Comparison of ENCODE assay signal across 13 cellular contexts in genomic region chr7:6398943-6399342, GRCh38. TPM values are rescaled to one million over a fixed set of nuclear protein-coding genes. Genes with fewer than 3 reads are reported as not detected.
A peak's percentile ranks its signal among the peaks of the same experiment; 100 is the strongest.
DNase-seq lines count a peak whose midpoint lies in the region; ATAC-seq, FAIRE-seq and TF ChIP-seq lines count a peak whose summit lies in the region.
"Had no signal": no experiment of that assay in that cellular context is flagged by ENCODE, and none has a peak within 500 bp of the region (broad histone marks: within the 10 kb centered on the region; RNA-seq: fewer than 3 reads in every experiment).

No MANE protein-coding gene starts in this region.

- no peak for FAIRE-seq in bronchial epithelial cell (lab: Jason Lieb, UNC)

- no peak overlapping the region for H3K23ac ChIP-seq in H9 (ENCODE audit: insufficient read length, low read depth, low read length)

- H3K9ac ChIP-seq in H9 (ENCODE audit: extremely low read depth, insufficient read length, low read length) = no peak overlapping the region

- H3K27me3 ChIP-seq in H9 (ENCODE audit: insufficient read depth, low read length) = no peaks in the 10 kb centered on the region
- no peaks in the 10 kb centered on the region for H3K27me3 ChIP-seq in bronchial epithelial cell (ENCODE audit: control insufficient read depth, insufficient read depth, low read length)
- no peaks in the 10 kb centered on the region for H3K27me3 ChIP-seq in gastrocnemius medialis

- no peak overlapping the region for H2BK120ac ChIP-seq in H9 (ENCODE audit: low read depth, low read length, poor library complexity, severe bottlenecking)

- peaks cover 52 to 62% (median 57%) of the 10 kb centered on the region in 3 experiments for H3K36me3 Mint-ChIP-seq in H9 (ENCODE audit: insufficient read depth in 1 of 3, low read depth in 3 of 3)
- H3K36me3 Mint-ChIP-seq in activated CD4-positive, alpha-beta T cell treated with anti-CD3 and anti-CD28 coated beads, Interleukin-2, amount 10 ng/mL, durations not matched to agents 7 days and 5 days (ENCODE audit: low read depth) = peaks cover 36% of the 10 kb centered on the region

- no peak overlapping the region for H2BK12ac ChIP-seq in H9 (ENCODE audit: insufficient read length, low read depth, low read length)

- H3K4me2 ChIP-seq in H9 (ENCODE audit: insufficient read depth, insufficient read length, low read length) = no peak overlapping the region

- peak overlapping the region in 2 of 3 experiments; percentile 59 to 86; a peak in 3 of 7 replicates for H3K27ac Mint-ChIP-seq in H9
- no peak overlapping the region for H3K27ac Mint-ChIP-seq in activated CD4-positive, alpha-beta T cell treated with anti-CD3 and anti-CD28 coated beads, Interleukin-2, amount 10 ng/mL, durations not matched to agents 7 days and 5 days
- H3K27ac Mint-ChIP-seq: activated naive CD4-positive, alpha-beta T cell treated with anti-CD3 and anti-CD28 coated beads, Interleukin-2, amount 50 U/mL, for 24 hours had no signal

- no peak overlapping the region for H2BK5ac ChIP-seq in H9 (ENCODE audit: insufficient read length, low read length)

- H3K36me3 ChIP-seq in bronchial epithelial cell (ENCODE audit: control insufficient read depth, insufficient read depth, low read length) (peaks cover 15% of the 10 kb centered on the region), gastrocnemius medialis (peaks cover 0 to 22% of the 10 kb centered on the region in 2 donors)

- H3K27ac ChIP-seq in H9 (ENCODE audit: insufficient read length, low read depth, low read length) (no peak overlapping the region), gastrocnemius medialis (peak overlapping the region; percentile 8 to 53 (median 40))

- no peaks in the 10 kb centered on the region for H3K23me2 ChIP-seq in H9 (ENCODE audit: insufficient read length, low read depth, low read length, poor library complexity, severe bottlenecking)

- WGBS in H9 (ENCODE audit: extremely low coverage, insufficient read length, low lambda C conversion rate) = no CpG with 5 or more reads among the region's 12 CpGs

- ATAC-seq in gastrocnemius medialis = peak in 1 of 2 donors; percentile 15

- no peak overlapping the region for H3K4me3 Mint-ChIP-seq in H9
- H3K4me3 Mint-ChIP-seq in activated CD4-positive, alpha-beta T cell treated with anti-CD3 and anti-CD28 coated beads, Interleukin-2, amount 10 ng/mL, durations not matched to agents 7 days and 5 days = no peak overlapping the region
- H3K4me3 Mint-ChIP-seq: activated naive CD4-positive, alpha-beta T cell treated with anti-CD3 and anti-CD28 coated beads, Interleukin-2, amount 50 U/mL, for 24 hours; CD4-positive, CD25-positive, alpha-beta regulatory T cell had no signal

- H3K27me3 Mint-ChIP-seq in H9 (ENCODE audit: low read depth) = no peaks in the 10 kb centered on the region
- no peaks in the 10 kb centered on the region for H3K27me3 Mint-ChIP-seq in activated CD4-positive, alpha-beta T cell treated with anti-CD3 and anti-CD28 coated beads, Interleukin-2, amount 10 ng/mL, durations not matched to agents 7 days and 5 days
- H3K27me3 Mint-ChIP-seq: activated naive CD4-positive, alpha-beta T cell treated with anti-CD3 and anti-CD28 coated beads, Interleukin-2, amount 50 U/mL, for 24 hours; CD4-positive, CD25-positive, alpha-beta regulatory T cell had no signal

- no peak overlapping the region for H3K18ac ChIP-seq in H9 (ENCODE audit: insufficient read length, low read depth, low read length)

- no peaks in the 10 kb centered on the region for H3K9me3 Mint-ChIP-seq in H9
- H3K9me3 Mint-ChIP-seq in activated CD4-positive, alpha-beta T cell treated with anti-CD3 and anti-CD28 coated beads, Interleukin-2, amount 10 ng/mL, durations not matched to agents 7 days and 5 days = no peaks in the 10 kb centered on the region
- H3K9me3 Mint-ChIP-seq: activated naive CD4-positive, alpha-beta T cell treated with anti-CD3 and anti-CD28 coated beads, Interleukin-2, amount 50 U/mL, for 24 hours; CD4-positive, CD25-positive, alpha-beta regulatory T cell had no signal

- no peak overlapping the region for H4K91ac ChIP-seq in H9 (ENCODE audit: insufficient read length, low read depth, low read length)

- no peak overlapping the region for H3K14ac ChIP-seq in H9 (ENCODE audit: insufficient read depth, low read length)

- H3K9me3 ChIP-seq in H9 (ENCODE audit: control insufficient read depth, low read depth, low read length) (no peaks in the 10 kb centered on the region), gastrocnemius medialis (no peaks in the 10 kb centered on the region)

- H3K79me1 ChIP-seq in H9 (ENCODE audit: insufficient read depth, low read depth, low read length, poor library complexity, severe bottlenecking) = peaks cover 6% of the 10 kb centered on the region

- H4K20me1 ChIP-seq in H9 (ENCODE audit: control insufficient read depth, insufficient read depth, insufficient read length) = no peaks in the 10 kb centered on the region

- H3K56ac ChIP-seq in H9 (ENCODE audit: insufficient read length, low read depth, low read length) = no peak overlapping the region

- H3K79me2 ChIP-seq in H9 (ENCODE audit: insufficient read depth, low read length) = peaks cover 28% of the 10 kb centered on the region; the same call in 1 of the 2 replicates

- H3K4me1 ChIP-seq in H9 (ENCODE audit: insufficient read depth, low read length) (no peaks in the 10 kb centered on the region), gastrocnemius medialis (peaks cover 45 to 63% of the 10 kb centered on the region in 2 donors)

- no peak for TF ChIP-seq POLR2A in gastrocnemius medialis (IDR thresholded peaks at IDR 0.05)

- no peak overlapping the region for H2AFZ ChIP-seq in H9 (ENCODE audit: low read length)

- no peak for DNase-seq in H9
- DNase-seq in bronchial epithelial cell (ENCODE audit: low read depth) = peak; percentile 86
- peak; percentile 32 for DNase-seq in iris pigment epithelial cell (ENCODE audit: low read depth)
- no peak for DNase-seq in gastrocnemius medialis
- DNase-seq in GM10266 (ENCODE audit: extremely low spot score) = no peak
- no peak for DNase-seq in activated effector memory CD4-positive, alpha-beta T cell treated with Interleukin-2 at 50 U/mL for 16 hours
- no peak for DNase-seq in activated CD4-positive, alpha-beta T cell treated with anti-CD3 and anti-CD28 coated beads, Interleukin-2, amount 10 ng/mL, durations not matched to agents 7 days and 5 days
- DNase-seq in SKM-1 treated with dmso at 0.1 percent for 144 hours (lab: John Stamatoyannopoulos, UW; ENCODE audit: unreplicated experiment) = no peak
- DNase-seq: CD4-positive, CD25-positive, alpha-beta regulatory T cell; mesendoderm; NCI-H1694; stimulated activated naive CD4-positive, alpha-beta T cell had no signal

- no peak overlapping the region for H2AK5ac ChIP-seq in H9 (ENCODE audit: insufficient read length, low read length)

- CTCF ChIA-PET in activated CD4-positive, alpha-beta T cell treated with anti-CD3 and anti-CD28 coated beads, Interleukin-2, amount 10 ng/mL, durations not matched to agents 7 days and 5 days (lab: Charles Lee) = interaction anchor here (0.8 to 2.0 kb wide), 3 partner anchors 8 to 84 kb away, joined by 3 to 8 read pairs (median 3); no protein-coding TSS in a partner anchor

- peaks cover 7 to 24% of the 10 kb centered on the region in 2 experiments; a peak in 3 of 4 replicates for H3K4me1 Mint-ChIP-seq in H9
- H3K4me1 Mint-ChIP-seq in activated CD4-positive, alpha-beta T cell treated with anti-CD3 and anti-CD28 coated beads, Interleukin-2, amount 10 ng/mL, durations not matched to agents 7 days and 5 days = peaks cover 35% of the 10 kb centered on the region

- no peak overlapping the region for H2BK20ac ChIP-seq in H9 (ENCODE audit: low read depth, low read length, poor library complexity, severe bottlenecking)

- H3T11ph ChIP-seq in H9 (ENCODE audit: low read length) = no peak overlapping the region

- in situ Hi-C loops in gastrocnemius medialis (cut with MboI; ENCODE audit: low sequenced_read_pairs in 4 of 4) = no loop called here

- no peak for TF ChIP-seq CTCF in H9 (conservative IDR thresholded peaks at IDR 0.05)
- TF ChIP-seq CTCF in bronchial epithelial cell (IDR thresholded peaks at IDR 0.05; ENCODE audit: insufficient read depth, low read length, severe bottlenecking) = no peak
- no peak for TF ChIP-seq CTCF in gastrocnemius medialis (IDR thresholded peaks at IDR 0.05 in 4 of 5, conservative IDR thresholded peaks at IDR 0.05 in 1 of 5)
- TF ChIP-seq CTCF in GM10266 (IDR thresholded peaks at IDR 0.05; ENCODE audit: control insufficient read depth, insufficient read depth, low read depth, missing control alignments) = no peak

- intact Hi-C loops in gastrocnemius medialis (cut with DNase I; ENCODE audit: low total_unique reads) = no loop called here

- no peak overlapping the region for H4K5ac ChIP-seq in H9 (ENCODE audit: insufficient read length, low read depth, low read length)

- no peak overlapping the region for H2BK15ac ChIP-seq in H9 (ENCODE audit: low read depth, low read length)

- H3K4me3 ChIP-seq in bronchial epithelial cell (ENCODE audit: low read depth, low read length) (no peak overlapping the region), gastrocnemius medialis (peak overlapping the region in 2 of 4 donors; percentile 5 to 17)

- H3K4ac ChIP-seq in H9 (ENCODE audit: low read depth, low read length) = no peak overlapping the region

- POLR2A ChIA-PET in activated CD4-positive, alpha-beta T cell treated with anti-CD3 and anti-CD28 coated beads, Interleukin-2, amount 10 ng/mL, durations not matched to agents 7 days and 5 days (lab: Charles Lee) = no interaction called here

- H4K8ac ChIP-seq in H9 (replicated peaks; ENCODE audit: insufficient read length, low read depth, low read length) = no peak overlapping the region

RNA-seq across cellular contexts. Expression of gene RAC1, which starts 24.6 kb away (rescaled TPM):
- total RNA-seq in H9 (2021) (245 and 255 TPM in 2 replicates), bronchial epithelial cell (81.5 and 108 TPM in 2 replicates), gastrocnemius medialis (100 to 1,000 TPM in 2 of 4 donors, 10 to 100 TPM in 2; 75.2 to 168 (median 111) TPM)
- 100 to 1,000 TPM; 170 to 187 TPM for total RNA-seq in activated CD4-positive, alpha-beta T cell treated with anti-CD3 and anti-CD28 coated beads, Interleukin-2, amount 10 ng/mL, durations not matched to agents 7 days and 5 days

RNA-seq across cellular contexts. Expression of gene DAGLB, which starts 48.8 kb away (rescaled TPM):
- total RNA-seq in H9 (2021) (41.9 and 46.4 TPM in 2 replicates), bronchial epithelial cell (22.5 and 27.1 TPM in 2 replicates), gastrocnemius medialis (10 to 100 TPM; 11.7 to 24.0 (median 16.1) TPM)
- total RNA-seq in activated CD4-positive, alpha-beta T cell treated with anti-CD3 and anti-CD28 coated beads, Interleukin-2, amount 10 ng/mL, durations not matched to agents 7 days and 5 days = 10 to 100 TPM; 18.3 to 22.4 TPM

RNA-seq across cellular contexts. Expression of gene FAM220A, which starts 50.2 kb away (rescaled TPM):
- total RNA-seq in H9 (2021) (15.0 and 17.3 TPM in 2 replicates), bronchial epithelial cell (31.6 and 42.5 TPM in 2 replicates), gastrocnemius medialis (10 to 100 TPM; 40.3 to 61.1 (median 50.8) TPM)
- total RNA-seq in activated CD4-positive, alpha-beta T cell treated with anti-CD3 and anti-CD28 coated beads, Interleukin-2, amount 10 ng/mL, durations not matched to agents 7 days and 5 days = 10 to 100 TPM; 11.2 to 17.2 TPM

Comparison
In these comparisons a context has a peak if more than half of its experiments do, and no peak if none do; other contexts are left out.
1. DNase-seq: peak in bronchial epithelial cell (single experiment) and iris pigment epithelial cell (single experiment); none in H9 (single experiment), gastrocnemius medialis (0 of 2), GM10266 (single experiment), activated effector memory CD4-positive, alpha-beta T cell treated with Interleukin-2 at 50 U/mL for 16 hours (single experiment), activated CD4-positive, alpha-beta T cell treated with anti-CD3 and anti-CD28 coated beads, Interleukin-2, amount 10 ng/mL, durations not matched to agents 7 days and 5 days (single experiment) and SKM-1 treated with dmso at 0.1 percent for 144 hours (single experiment).